In the genomic region with DNA sequence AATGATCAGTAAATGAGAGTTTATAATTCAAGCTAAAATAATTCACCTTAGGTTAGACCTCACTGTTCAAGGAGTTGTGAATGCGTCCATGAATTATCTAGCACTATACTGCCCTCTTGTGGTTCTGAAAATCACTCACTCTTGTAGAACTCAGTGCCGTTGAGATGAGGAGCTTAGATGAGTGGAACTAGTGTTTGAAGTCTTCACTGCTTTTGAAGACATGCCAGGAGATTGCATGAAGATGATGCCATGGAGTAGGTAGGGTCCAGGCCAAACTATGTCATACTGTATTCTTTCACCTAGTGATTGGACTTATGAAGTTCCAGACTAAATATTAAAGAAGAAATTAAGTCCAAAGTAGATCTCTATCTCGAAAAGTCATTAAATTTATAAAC, we compare ENCODE assay signal across 8 cellular contexts. TPM values are rescaled to one million over a fixed set of nuclear protein-coding genes. Genes with fewer than 3 reads are reported as not detected.
DNase-seq lines count a peak whose midpoint lies in the region; ATAC-seq lines count a peak whose summit lies in the region.

No MANE protein-coding gene starts in this region.

- H3K4me1 ChIP-seq in CD4-positive, CD25-positive, alpha-beta regulatory T cell (ENCODE audit: control insufficient read depth, insufficient read depth, low read length, poor library complexity, severe bottlenecking) = peaks cover 11% of the 10 kb centered on the region

- no peak overlapping the region for H3K27ac ChIP-seq in CD4-positive, CD25-positive, alpha-beta regulatory T cell (ENCODE audit: insufficient read depth, low read length, poor library complexity, severe bottlenecking)

- H3K9me3 ChIP-seq in CD4-positive, CD25-positive, alpha-beta regulatory T cell (ENCODE audit: control insufficient read depth in 2 of 2, low read length in 2 of 2) = no peaks in the 10 kb centered on the region

- no peaks in the 10 kb centered on the region for H3K36me3 ChIP-seq in CD4-positive, CD25-positive, alpha-beta regulatory T cell (ENCODE audit: control insufficient read depth, insufficient read depth, low read length)

- H3K27me3 ChIP-seq in CD4-positive, CD25-positive, alpha-beta regulatory T cell (ENCODE audit: control insufficient read depth, insufficient read depth, low read length) = no peaks in the 10 kb centered on the region

- H3K36me3 Mint-ChIP-seq in CD4-positive, CD25-positive, alpha-beta regulatory T cell = peaks cover 7% of the 10 kb centered on the region
- peaks cover 14% of the 10 kb centered on the region for H3K36me3 Mint-ChIP-seq in T-helper 2 cell treated with Interferon-gamma antibody and Interleukin-4, amounts not matched to agents 5 μg/mL and 100 μg/mL, for 36 hours (ENCODE audit: low read depth)
- H3K36me3 Mint-ChIP-seq in natural killer cell treated with Interleukin-12 subunit alpha and Interleukin-12 subunit beta and Interleukin-15 and Interleukin-18, amount 100 ng/mL, for 72 hours = no peaks in the 10 kb centered on the region

- H3K4me1 Mint-ChIP-seq in CD4-positive, CD25-positive, alpha-beta regulatory T cell = peaks cover 13 to 30% (median 22%) of the 10 kb centered on the region in 4 donors
- H3K4me1 Mint-ChIP-seq in T-helper 2 cell treated with Interferon-gamma antibody and Interleukin-4, amounts not matched to agents 5 μg/mL and 100 μg/mL, for 36 hours (ENCODE audit: low read depth) = peaks cover 38% of the 10 kb centered on the region
- H3K4me1 Mint-ChIP-seq in natural killer cell treated with Interleukin-12 subunit alpha and Interleukin-12 subunit beta and Interleukin-15 and Interleukin-18, amount 100 ng/mL, for 72 hours (ENCODE audit: low read depth in 2 of 2) = peaks cover 30 to 36% of the 10 kb centered on the region in 2 donors

- peak overlapping the region in 1 of 3 donors; percentile 7 for H3K27ac Mint-ChIP-seq in CD4-positive, CD25-positive, alpha-beta regulatory T cell
- no peak overlapping the region for H3K27ac Mint-ChIP-seq in T-helper 2 cell treated with Interferon-gamma antibody and Interleukin-4, amounts not matched to agents 5 μg/mL and 100 μg/mL, for 36 hours
- H3K27ac Mint-ChIP-seq in natural killer cell treated with Interleukin-12 subunit alpha and Interleukin-12 subunit beta and Interleukin-15 and Interleukin-18, amount 100 ng/mL, for 72 hours = peak overlapping the region in 1 of 2 donors; percentile 4

- no peak overlapping the region for H3K4me3 ChIP-seq in CD4-positive, CD25-positive, alpha-beta regulatory T cell (ENCODE audit: low read depth, low read length)

- ATAC-seq in CD4-positive, CD25-positive, alpha-beta regulatory T cell (ENCODE audit: low read depth in 2 of 2) = peak; percentile 75 to 80
- peak; percentile 64 for ATAC-seq in GM18520 (IDR thresholded peaks at IDR 0.05; ENCODE audit: unreplicated experiment)
- ATAC-seq in HG03045 (IDR thresholded peaks at IDR 0.05; ENCODE audit: unreplicated experiment) = peak; percentile 43
- peak; percentile 82 to 84 for ATAC-seq in natural killer cell treated with Interleukin-12 subunit alpha and Interleukin-12 subunit beta and Interleukin-15 and Interleukin-18, amount 100 ng/mL, for 72 hours

- no peaks in the 10 kb centered on the region for H3K27me3 Mint-ChIP-seq in CD4-positive, CD25-positive, alpha-beta regulatory T cell
- no peaks in the 10 kb centered on the region for H3K27me3 Mint-ChIP-seq in T-helper 2 cell treated with Interferon-gamma antibody and Interleukin-4, amounts not matched to agents 5 μg/mL and 100 μg/mL, for 36 hours (ENCODE audit: low read depth)
- H3K27me3 Mint-ChIP-seq in natural killer cell treated with Interleukin-12 subunit alpha and Interleukin-12 subunit beta and Interleukin-15 and Interleukin-18, amount 100 ng/mL, for 72 hours = no peaks in the 10 kb centered on the region

- no peak overlapping the region for H3K4me3 Mint-ChIP-seq in CD4-positive, CD25-positive, alpha-beta regulatory T cell
- no peak overlapping the region for H3K4me3 Mint-ChIP-seq in T-helper 2 cell treated with Interferon-gamma antibody and Interleukin-4, amounts not matched to agents 5 μg/mL and 100 μg/mL, for 36 hours
- H3K4me3 Mint-ChIP-seq in natural killer cell treated with Interleukin-12 subunit alpha and Interleukin-12 subunit beta and Interleukin-15 and Interleukin-18, amount 100 ng/mL, for 72 hours = no peak overlapping the region

- no peaks in the 10 kb centered on the region for H3K9me3 Mint-ChIP-seq in CD4-positive, CD25-positive, alpha-beta regulatory T cell
- H3K9me3 Mint-ChIP-seq in T-helper 2 cell treated with Interferon-gamma antibody and Interleukin-4, amounts not matched to agents 5 μg/mL and 100 μg/mL, for 36 hours = no peaks in the 10 kb centered on the region
- no peaks in the 10 kb centered on the region for H3K9me3 Mint-ChIP-seq in natural killer cell treated with Interleukin-12 subunit alpha and Interleukin-12 subunit beta and Interleukin-15 and Interleukin-18, amount 100 ng/mL, for 72 hours

- DNase-seq in CD4-positive, CD25-positive, alpha-beta regulatory T cell = peak in 2 of 3 donors; percentile 72 to 89
- peak; percentile 46 for DNase-seq in NCI-H187 treated with DMSO at 0.1 percent for 48 hours (lab: John Stamatoyannopoulos, UW)
- peak; percentile 36 for DNase-seq in T-helper 2 cell treated with Interferon-gamma antibody and Interleukin-4, amounts not matched to agents 5 μg/mL and 100 μg/mL, for 36 hours (ENCODE audit: low spot score)
- DNase-seq in fibroblast of gingiva (ENCODE audit: low read depth) = peak; percentile 73
- DNase-seq in natural killer cell treated with Interleukin-12 subunit alpha and Interleukin-12 subunit beta and Interleukin-15 and Interleukin-18, amount 100 ng/mL, for 72 hours (ENCODE audit: low spot score) = no peak
- DNase-seq in islet precursor cell = no peak

RNA-seq across cellular contexts. Expression of a gene that starts 28.8 kb away (rescaled TPM):
- 14.6 TPM for total RNA-seq in CD4-positive, CD25-positive, alpha-beta regulatory T cell
- polyA plus RNA-seq in CD4-positive, CD25-positive, alpha-beta regulatory T cell = 1 to 10 TPM; 4.9 to 8.1 (median 5.8) TPM
- 10 to 100 TPM; 10.6 to 10.8 TPM for total RNA-seq in natural killer cell treated with Interleukin-12 subunit alpha and Interleukin-12 subunit beta and Interleukin-15 and Interleukin-18, amount 100 ng/mL, for 72 hours

Comparison
In these comparisons a context has a peak if more than half of its experiments do, and no peak if none do; other contexts are left out.
1. DNase-seq: peak in CD4-positive, CD25-positive, alpha-beta regulatory T cell (2 of 3), NCI-H187 treated with DMSO at 0.1 percent for 48 hours (single experiment), T-helper 2 cell treated with Interferon-gamma antibody and Interleukin-4, amounts not matched to agents 5 μg/mL and 100 μg/mL, for 36 hours (single experiment) and fibroblast of gingiva (single experiment); none in natural killer cell treated with Interleukin-12 subunit alpha and Interleukin-12 subunit beta and Interleukin-15 and Interleukin-18, amount 100 ng/mL, for 72 hours (single experiment) and islet precursor cell (single experiment).
2. Peak in every context shown above with its lines, with median percentiles within 50 percentile points of each other: ATAC-seq.